In genomic region chr2:105037572-105038382, GRCh38 we compare ENCODE assay signal across 8 cellular contexts. TPM values are rescaled to one million over a fixed set of nuclear protein-coding genes. Genes with fewer than 3 reads are reported as not detected.
DNase-seq lines count a peak whose midpoint lies in the region; ATAC-seq lines count a peak whose summit lies in the region.

MRPS9 (plus strand) TSS chr2:105038069; CDS start chr2:105038093, 24 bp downstream.

- peaks cover 22% of the 10 kb centered on the region for H3K4me1 Mint-ChIP-seq in activated CD8-positive, alpha-beta memory T cell treated with anti-CD3 and anti-CD28 coated beads, Interleukin-2, amount 10 ng/mL, durations not matched to agents 7 days and 5 days

- H3K56ac ChIP-seq in mesendoderm (ENCODE audit: low read length): peak within 1 kb of the TSS; percentile 87

- no CpG with 5 or more reads among the region's 55 CpGs for WGBS in mesendoderm (ENCODE audit: extremely low coverage, insufficient coverage, low lambda C conversion rate)

- no peak within 1 kb of the TSS for H4K5ac ChIP-seq in mesendoderm (ENCODE audit: low read length)

- H3K4ac ChIP-seq in mesendoderm (ENCODE audit: low read depth, low read length): no peak within 1 kb of the TSS

- H2BK120ac ChIP-seq in mesendoderm (ENCODE audit: low read depth, low read length): no peak within 1 kb of the TSS

- no peaks in the 10 kb centered on the region for H3K27me3 Mint-ChIP-seq in activated CD8-positive, alpha-beta memory T cell treated with anti-CD3 and anti-CD28 coated beads, Interleukin-2, amount 10 ng/mL, durations not matched to agents 7 days and 5 days

- no peaks in the 10 kb centered on the region for H3K27me3 ChIP-seq in NT2/D1 (ENCODE audit: insufficient read depth, insufficient read length)
- H3K27me3 ChIP-seq in endocrine pancreas (ENCODE audit: control insufficient read depth, insufficient read depth, low read length): no peaks in the 10 kb centered on the region
- no peaks in the 10 kb centered on the region for H3K27me3 ChIP-seq in mesendoderm (ENCODE audit: insufficient read depth, low read length, poor library complexity)

- H2BK15ac ChIP-seq in mesendoderm (replicated peaks; ENCODE audit: low read depth): no peak within 1 kb of the TSS

- peaks cover 10% of the 10 kb centered on the region for H3K79me1 ChIP-seq in mesendoderm (ENCODE audit: low read length)

- H3K4me3 ChIP-seq in NT2/D1 (ENCODE audit: insufficient read length, low read depth) (peak within 1 kb of the TSS; percentile 93), endocrine pancreas (ENCODE audit: control insufficient read depth, insufficient read depth, low read length) (peak within 1 kb of the TSS; percentile 82), mesendoderm (ENCODE audit: low read length) (peak within 1 kb of the TSS; percentile 72)

- DNase-seq in COR-L47 (lab: John Stamatoyannopoulos, UW) (peak; percentile 97), HUDEP-2 (lab: John Stamatoyannopoulos, UW; ENCODE audit: unreplicated experiment in 76 of 76) (peak; percentile 29 to 99 (median 95)), NT2/D1 (ENCODE audit: low read depth, low spot score) (peak; percentile 97), mesendoderm (peak; percentile 99)
- DNase-seq in activated CD8-positive, alpha-beta memory T cell treated with anti-CD3 and anti-CD28 coated beads, Interleukin-2, amount 10 ng/mL, durations not matched to agents 7 days and 5 days: peak; percentile 98
- DNase-seq in stimulated activated CD8-positive, alpha-beta memory T cell treated with anti-CD3 and anti-CD28 coated beads, Interleukin-15, amount 100 ng/mL, for 1 hour (ENCODE audit: low read depth): peak; percentile 96

- H3K23ac ChIP-seq in mesendoderm (ENCODE audit: low read length): no peak within 1 kb of the TSS

- H3K4me1 ChIP-seq in NT2/D1 (ENCODE audit: insufficient read depth, insufficient read length) (peaks cover 3% of the 10 kb centered on the region), endocrine pancreas (ENCODE audit: control insufficient read depth, insufficient read depth, low read length) (peaks cover 25% of the 10 kb centered on the region), mesendoderm (ENCODE audit: control insufficient read depth, low read depth, low read length) (no peaks in the 10 kb centered on the region)

- peak within 1 kb of the TSS; percentile 91 for H3K4me3 Mint-ChIP-seq in activated CD8-positive, alpha-beta memory T cell treated with anti-CD3 and anti-CD28 coated beads, Interleukin-2, amount 10 ng/mL, durations not matched to agents 7 days and 5 days

- H3K18ac ChIP-seq in mesendoderm (ENCODE audit: low read length): peak within 1 kb of the TSS; percentile 62

- ATAC-seq in GM21381 (IDR thresholded peaks at IDR 0.05; ENCODE audit: unreplicated experiment): peak; percentile 100
- peak; percentile 99 for ATAC-seq in activated CD8-positive, alpha-beta memory T cell treated with anti-CD3 and anti-CD28 coated beads, Interleukin-2, amount 10 ng/mL, durations not matched to agents 7 days and 5 days

- no peak within 1 kb of the TSS for H2AK5ac ChIP-seq in mesendoderm (ENCODE audit: low read length)

- peaks cover 2% of the 10 kb centered on the region for H3K36me3 Mint-ChIP-seq in activated CD8-positive, alpha-beta memory T cell treated with anti-CD3 and anti-CD28 coated beads, Interleukin-2, amount 10 ng/mL, durations not matched to agents 7 days and 5 days

- H3K9me3 Mint-ChIP-seq in activated CD8-positive, alpha-beta memory T cell treated with anti-CD3 and anti-CD28 coated beads, Interleukin-2, amount 10 ng/mL, durations not matched to agents 7 days and 5 days (ENCODE audit: low read depth): no peaks in the 10 kb centered on the region

- peak within 1 kb of the TSS; percentile 88 for H3K9ac ChIP-seq in NT2/D1 (ENCODE audit: insufficient read length, low read depth)
- H3K9ac ChIP-seq in endocrine pancreas (ENCODE audit: control insufficient read depth, insufficient read depth, low read length): peak within 1 kb of the TSS; percentile 42
- peak within 1 kb of the TSS; percentile 78 for H3K9ac ChIP-seq in mesendoderm (ENCODE audit: low read length)

- H3K27ac ChIP-seq in mesendoderm (ENCODE audit: low read depth, low read length): peak within 1 kb of the TSS; percentile 42

- no peak within 1 kb of the TSS for H4K8ac ChIP-seq in mesendoderm (ENCODE audit: low read depth, low read length)

- H3K79me2 ChIP-seq in mesendoderm (ENCODE audit: control insufficient read depth, insufficient read depth, low read length): peaks cover 20% of the 10 kb centered on the region

- CTCF ChIA-PET in activated CD8-positive, alpha-beta memory T cell treated with anti-CD3 and anti-CD28 coated beads, Interleukin-2, amount 10 ng/mL, durations not matched to agents 7 days and 5 days (lab: Charles Lee): no interaction called here

- peak within 1 kb of the TSS; percentile 87 for H3K4me2 ChIP-seq in mesendoderm (ENCODE audit: low read length)

- peaks cover 7% of the 10 kb centered on the region for H3K36me3 ChIP-seq in NT2/D1 (ENCODE audit: insufficient read depth, insufficient read length, low read length)
- H3K36me3 ChIP-seq in endocrine pancreas (ENCODE audit: control insufficient read depth, insufficient read depth, low read length): no peaks in the 10 kb centered on the region
- H3K36me3 ChIP-seq in mesendoderm (ENCODE audit: control insufficient read depth, insufficient read depth, low read length): no peaks in the 10 kb centered on the region

- peak within 1 kb of the TSS; percentile 88 for H3K27ac Mint-ChIP-seq in activated CD8-positive, alpha-beta memory T cell treated with anti-CD3 and anti-CD28 coated beads, Interleukin-2, amount 10 ng/mL, durations not matched to agents 7 days and 5 days

- H2BK5ac ChIP-seq in mesendoderm (ENCODE audit: low read length): no peak within 1 kb of the TSS

- H3K9me3 ChIP-seq in NT2/D1 (ENCODE audit: insufficient read depth, low read length) (no peaks in the 10 kb centered on the region), endocrine pancreas (ENCODE audit: control insufficient read depth, low read length) (no peaks in the 10 kb centered on the region)

RNA-seq across cellular contexts. Expression of gene MRPS9, which starts in this region (rescaled TPM):
- 10 to 100 TPM; 24.5 to 30.8 TPM for total RNA-seq in activated CD8-positive, alpha-beta memory T cell treated with anti-CD3 and anti-CD28 coated beads, Interleukin-2, amount 10 ng/mL, durations not matched to agents 7 days and 5 days
- polyA plus RNA-seq in mesendoderm (2013, experiment 1 of 2): 70.8 TPM
- polyA plus RNA-seq in mesendoderm (2013, experiment 2 of 2): 71.4 TPM

Comparison
In these comparisons a context has a peak if more than half of its experiments do, and no peak if none do; other contexts are left out.
1. Peak in every context shown above with its lines: DNase-seq, ATAC-seq, H3K4me3 ChIP-seq and H3K27ac ChIP-seq.